Comparison of ENCODE assay signal across 1 cellular context in genomic region chr9:31908158-31908890, GRCh38.
TF ChIP-seq lines count a peak whose summit lies in the region.

No MANE protein-coding gene starts in this region.

TF ChIP-seq in H1, 55 proteins besides CTCF, POLR2A, EP300 and RAD21 (continued from another document):
- no peak for TF ChIP-seq CHD7 (IDR thresholded peaks at IDR 0.05; ENCODE audit: insufficient replicate concordance, low read length)
